Comparison of ENCODE assay signal across 12 cellular contexts in the genomic region with DNA sequence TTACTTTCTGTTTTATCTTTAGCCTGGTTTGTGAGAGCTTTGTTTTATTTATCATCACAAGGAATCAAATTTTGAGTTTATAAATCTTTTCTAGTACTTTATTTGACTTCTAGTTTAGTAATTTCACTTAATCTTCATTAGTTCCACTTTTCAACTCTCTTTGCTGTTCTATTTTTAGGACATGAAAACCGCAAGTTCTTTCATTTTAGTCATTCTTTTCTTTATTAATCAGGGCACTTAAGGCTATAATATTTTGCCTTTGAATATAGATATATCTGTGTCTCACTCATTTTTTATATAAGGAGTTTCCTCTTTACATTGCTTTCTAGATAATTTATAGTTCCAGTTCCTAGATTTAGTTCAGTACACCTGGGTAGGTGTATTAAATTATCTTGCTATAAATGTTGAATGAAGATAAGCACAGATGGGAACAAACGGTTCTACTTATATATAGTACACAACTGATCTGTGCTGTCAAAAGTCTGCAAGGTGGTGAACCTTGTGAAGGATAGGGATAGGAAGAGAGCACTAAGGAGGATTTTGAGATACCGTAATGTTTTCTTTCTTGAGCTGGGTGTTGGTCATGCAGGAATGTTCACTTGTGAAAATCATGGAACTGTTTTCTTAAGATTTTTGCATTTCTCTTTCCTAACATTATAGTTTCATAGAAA.
"Had no signal": no experiment of that assay in that cellular context is flagged by ENCODE, and none has a peak within 500 bp of the region (broad histone marks: within the 10 kb centered on the region; RNA-seq: fewer than 3 reads in every experiment).

No MANE protein-coding gene starts in this region.

- ATAC-seq: activated naive CD8-positive, alpha-beta T cell treated with anti-CD3 and anti-CD28 coated beads, Interleukin-2, amount 50 U/mL, for 24 hours; WTC11 had no signal

- DNase-seq: activated CD4-positive, alpha-beta T cell treated with anti-CD3 and anti-CD28 coated beads, Interleukin-2, amount 10 ng/mL, durations not matched to agents 24 days and 14 days; activated CD8-positive, alpha-beta memory T cell treated with anti-CD3 and anti-CD28 coated beads for 24 hours; activated naive CD4-positive, alpha-beta T cell treated with Interleukin-2 at 50 U/mL for 16 hours; activated naive CD8-positive, alpha-beta T cell treated with anti-CD3 and anti-CD28 coated beads, Interleukin-2, amount 50 U/mL, for 24 hours; colonic mucosa; effector CD8-positive, alpha-beta T cell; kidney; midbrain; ovary; T1000; thyroid gland had no signal
